8 cellular contexts compared by ENCODE assay signal in genomic region chr7:54841772-54842707, GRCh38.
DNase-seq lines count a peak whose midpoint lies in the region; TF ChIP-seq lines count a peak whose summit lies in the region.

No MANE protein-coding gene starts in this region.

- H3K79me2 ChIP-seq in Loucy (ENCODE audit: insufficient read depth, low read length), result no peaks in the 10 kb centered on the region

- no peak overlapping the region for H3K27ac ChIP-seq in stomach

- H4K20me1 ChIP-seq in Loucy (ENCODE audit: insufficient read depth, low read length, poor library complexity, severe bottlenecking), result no peaks in the 10 kb centered on the region

- H3K9me2 ChIP-seq in Loucy (replicated peaks; ENCODE audit: low read depth, low read length), result no peaks in the 10 kb centered on the region

- H3K36me3 ChIP-seq in Loucy (ENCODE audit: insufficient read depth, low read length), result no peaks in the 10 kb centered on the region
- H3K36me3 ChIP-seq in stomach, result no peaks in the 10 kb centered on the region

- H3K27me3 ChIP-seq in Loucy (ENCODE audit: insufficient read depth, low read length, poor library complexity, severe bottlenecking), result no peaks in the 10 kb centered on the region
- no peaks in the 10 kb centered on the region for H3K27me3 ChIP-seq in stomach

- 32 to 42% (median 35%) methylated on average over 8 of the region's 8 CpGs for WGBS in stomach, 5 donors

- intact Hi-C loops in stomach (cut with DNase I; ENCODE audit: low total_unique reads), result no loop called here

- peak; percentile 51 for TF ChIP-seq CTCF in GM10266 (IDR thresholded peaks at IDR 0.05; ENCODE audit: control insufficient read depth, insufficient read depth, low read depth, missing control alignments)
- peak; percentile 54 for TF ChIP-seq CTCF in Loucy (conservative IDR thresholded peaks at IDR 0.05; ENCODE audit: low read length)
- TF ChIP-seq CTCF in stomach (IDR thresholded peaks at IDR 0.05), result peak in 1 of 7 experiments; percentile 25

- no peak for DNase-seq in GM10266 (ENCODE audit: extremely low spot score)
- peak; percentile 53 for DNase-seq in dedifferentiated amniotic fluid mesenchymal stem cell (ENCODE audit: extremely low spot score)
- peak; percentile 61 for DNase-seq in non-pigmented ciliary epithelial cell (ENCODE audit: low read depth)
- no peak for DNase-seq in stimulated activated CD4-positive, alpha-beta T cell treated with anti-CD3 and anti-CD28 coated beads, Interleukin-2, amount 100 ng/mL, for 48 hours
- DNase-seq in NK-92 treated with Interleukin-12 subunit alpha and Interleukin-12 subunit beta, amount 100 ng/mL, for 24 hours (lab: John Stamatoyannopoulos, UW), result no peak
- no peak for DNase-seq in stomach
- DNase-seq in GF-D8 (lab: John Stamatoyannopoulos, UW), result no peak

- TF ChIP-seq EP300 in stomach (IDR thresholded peaks at IDR 0.05), result no peak

- H3K9me3 ChIP-seq in Loucy (ENCODE audit: insufficient read depth, low read depth, low read length) (no peaks in the 10 kb centered on the region), stomach (no peaks in the 10 kb centered on the region)

- H3K4me3 ChIP-seq in Loucy (ENCODE audit: low read length, poor library complexity, severe bottlenecking) (no peak overlapping the region), stomach (no peak overlapping the region)

- H3F3A ChIP-seq in Loucy (ENCODE audit: low read depth), result no peaks in the 10 kb centered on the region

- H3K9ac ChIP-seq in Loucy (ENCODE audit: low read depth, low read length, poor library complexity, severe bottlenecking), result no peak overlapping the region

- no peak for TF ChIP-seq POLR2A in stomach (IDR thresholded peaks at IDR 0.05)

- H3K4me2 ChIP-seq in Loucy (ENCODE audit: low read depth, low read length, poor library complexity, severe bottlenecking), result no peak overlapping the region

- peak overlapping the region; percentile 22; the same call in 1 of the 2 replicates for H2AFZ ChIP-seq in Loucy (ENCODE audit: low read length)

- no peaks in the 10 kb centered on the region for H3K4me1 ChIP-seq in Loucy (ENCODE audit: insufficient read depth, low read length, poor library complexity, severe bottlenecking)
- H3K4me1 ChIP-seq in stomach, result peaks cover 0 to 16% (median 6%) of the 10 kb centered on the region in 4 donors

Comparison
In these comparisons a context has a peak if more than half of its experiments do, and no peak if none do; other contexts are left out.
1. DNase-seq: peak in dedifferentiated amniotic fluid mesenchymal stem cell (single experiment) and non-pigmented ciliary epithelial cell (single experiment); none in GM10266 (single experiment), stimulated activated CD4-positive, alpha-beta T cell treated with anti-CD3 and anti-CD28 coated beads, Interleukin-2, amount 100 ng/mL, for 48 hours (0 of 2), NK-92 treated with Interleukin-12 subunit alpha and Interleukin-12 subunit beta, amount 100 ng/mL, for 24 hours (single experiment), stomach (single experiment) and GF-D8 (single experiment).